ENCODE assay signal across 9 cellular contexts in genomic region chr1:93661829-93662474, GRCh38. TPM values are rescaled to one million over a fixed set of nuclear protein-coding genes. Genes with fewer than 3 reads are reported as not detected.
DNase-seq lines count a peak whose midpoint lies in the region; ATAC-seq and TF ChIP-seq lines count a peak whose summit lies in the region.
"Had no signal": no experiment of that assay in that cellular context is flagged by ENCODE, and none has a peak within 500 bp of the region (broad histone marks: within the 10 kb centered on the region; RNA-seq: fewer than 3 reads in every experiment).

No MANE protein-coding gene starts in this region.

- no peak overlapping the region for H3K9ac ChIP-seq in endodermal cell (ENCODE audit: extremely low read depth, low read length, poor library complexity, severe bottlenecking)

- H3K4me3 ChIP-seq in MG63 (peak overlapping the region; percentile 11), endodermal cell (ENCODE audit: low read length) (no peak overlapping the region), retinal pigment epithelial cell (ENCODE audit: low read length) (peak overlapping the region; percentile 33)

- no peak for ATAC-seq in GM18861 (IDR thresholded peaks at IDR 0.05; ENCODE audit: unreplicated experiment)
- ATAC-seq: activated CD8-positive, alpha-beta T cell treated with anti-CD3 and anti-CD28 coated beads for 36 hours had no signal

- no peaks in the 10 kb centered on the region for H3K9me3 ChIP-seq in MG63
- peaks cover 19% of the 10 kb centered on the region for H3K9me3 ChIP-seq in endodermal cell (ENCODE audit: control insufficient read depth, low read length)

- H3K27me3 Mint-ChIP-seq in endodermal cell (ENCODE audit: insufficient read depth), result no peaks in the 10 kb centered on the region

- in situ Hi-C loops in GM13976 (cut with MboI; ENCODE audit: low sequenced_read_pairs, unreplicated experiment), result no loop called here

- TF ChIP-seq CTCF in GM13976 (IDR thresholded peaks at IDR 0.05; ENCODE audit: borderline replicate concordance, control extremely low read depth, extremely low read depth, insufficient read depth, missing control alignments), result no peak
- TF ChIP-seq CTCF in endodermal cell (conservative IDR thresholded peaks at IDR 0.05), result no peak
- no peak for TF ChIP-seq CTCF in retinal pigment epithelial cell (conservative IDR thresholded peaks at IDR 0.05; ENCODE audit: low read depth, low read length)

- H3K36me3 Mint-ChIP-seq in endodermal cell (ENCODE audit: low read depth), result peaks cover 64% of the 10 kb centered on the region

- H3K4me3 Mint-ChIP-seq in endodermal cell, result no peak overlapping the region
- H3K4me3 Mint-ChIP-seq: activated CD8-positive, alpha-beta T cell treated with anti-CD3 and anti-CD28 coated beads for 36 hours had no signal

- WGBS in endodermal cell (ENCODE audit: insufficient coverage in 1 of 2, insufficient read length in 1 of 2), 2 experiments, result 85 to 92% methylated on average over 6 to 7 of the region's 7 CpGs

- H3K27me3 ChIP-seq in MG63 (no peaks in the 10 kb centered on the region), endodermal cell (ENCODE audit: control insufficient read depth, insufficient read depth, low read length, poor library complexity, severe bottlenecking) (no peaks in the 10 kb centered on the region)

- H3K36me3 ChIP-seq in MG63 (peaks cover 11% of the 10 kb centered on the region; the same call in 1 of the 2 replicates), endodermal cell (ENCODE audit: control insufficient read depth, insufficient read depth, low read length) (peaks cover 83% of the 10 kb centered on the region)

- DNase-seq in GM13976 (ENCODE audit: low spot score) (peak; percentile 34), MG63 (peak; percentile 49), endodermal cell (no peak), retinal pigment epithelial cell (ENCODE audit: low read depth) (no peak), retina (no peak), NCI-H2107 treated with DMSO at 0.1 percent for 48 hours (lab: John Stamatoyannopoulos, UW; ENCODE audit: unreplicated experiment) (no peak)
- no peak for DNase-seq in central memory CD4-positive, alpha-beta T cell
- DNase-seq: activated CD8-positive, alpha-beta T cell treated with anti-CD3 and anti-CD28 coated beads for 36 hours had no signal

- H3K4me1 Mint-ChIP-seq in endodermal cell, result peaks cover 52% of the 10 kb centered on the region

- H3K9me3 Mint-ChIP-seq in endodermal cell, result peaks cover 2% of the 10 kb centered on the region
- H3K9me3 Mint-ChIP-seq: activated CD8-positive, alpha-beta T cell treated with anti-CD3 and anti-CD28 coated beads for 36 hours had no signal

- H3K27ac ChIP-seq in endodermal cell (ENCODE audit: low read depth, low read length), result no peak overlapping the region

- H3K4me1 ChIP-seq in endodermal cell (ENCODE audit: control insufficient read depth, insufficient read depth, low read length), result peaks cover 28% of the 10 kb centered on the region

- peak overlapping the region; percentile 71 for H3K27ac Mint-ChIP-seq in endodermal cell
- H3K27ac Mint-ChIP-seq: activated CD8-positive, alpha-beta T cell treated with anti-CD3 and anti-CD28 coated beads for 36 hours had no signal

RNA-seq across cellular contexts. Expression of gene BCAR3, which starts 19.7 kb away (rescaled TPM):
- 21.2 and 26.0 TPM in 2 replicates for total RNA-seq in MG63 (2014; rRNA removed; shearing (Covaris generic); ENCODE audit: low replicate concordance)
- 10 to 100 TPM; 32.7 to 48.7 TPM for total RNA-seq in endodermal cell
- polyA plus RNA-seq in endodermal cell (2013, experiment 1 of 2), result 23.9 TPM
- 30.7 TPM for polyA plus RNA-seq in endodermal cell (2013, experiment 2 of 2)

Comparison
In these comparisons a context has a peak if more than half of its experiments do, and no peak if none do; other contexts are left out.
1. DNase-seq: peak in GM13976 (single experiment) and MG63 (single experiment); none in endodermal cell (single experiment), retinal pigment epithelial cell (single experiment), central memory CD4-positive, alpha-beta T cell (single experiment), retina (single experiment) and NCI-H2107 treated with DMSO at 0.1 percent for 48 hours (single experiment).